1 cellular context compared by ENCODE assay signal in the genomic region with DNA sequence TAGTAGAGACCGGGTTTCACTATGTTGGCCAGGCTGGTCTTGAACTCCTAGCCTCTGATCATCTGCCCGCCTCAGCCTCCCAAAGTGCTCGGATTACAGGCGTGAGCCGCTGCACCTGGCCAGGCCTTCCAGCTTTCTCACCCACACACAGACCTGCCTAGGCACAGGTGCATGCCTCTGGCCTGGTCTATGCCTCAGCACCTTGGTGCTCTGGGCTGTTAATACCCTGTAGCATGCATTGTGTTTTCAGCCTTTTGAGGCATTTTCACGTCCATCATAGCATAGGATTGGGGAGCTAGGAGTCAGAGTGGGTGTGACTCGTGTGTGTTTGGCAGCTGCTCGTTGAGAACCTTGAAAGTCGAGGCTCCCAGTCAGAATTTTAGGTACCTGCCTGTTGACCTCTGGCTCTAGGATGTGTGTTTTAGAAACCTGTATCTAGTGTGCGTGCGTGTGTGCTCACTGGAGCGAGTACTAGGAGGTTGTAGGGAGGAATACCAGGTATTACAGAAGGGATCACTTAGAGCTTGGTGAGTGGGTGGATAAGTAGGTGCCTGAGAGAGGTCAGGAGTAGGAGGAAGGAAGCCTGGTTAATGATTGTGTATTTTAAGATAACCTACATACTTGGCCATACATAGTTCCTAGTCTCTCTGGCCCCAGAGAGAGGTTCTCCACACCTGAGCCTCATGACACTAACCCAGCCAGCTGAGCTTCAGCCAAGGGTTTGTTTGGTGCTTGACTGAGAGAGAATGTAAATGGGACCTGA.
TF ChIP-seq lines count a peak whose summit lies in the region.

No MANE protein-coding gene starts in this region.

TF ChIP-seq in K562, 482 proteins besides CTCF, POLR2A, EP300 and RAD21 (continued from another document and continues in another):
- TF ChIP-seq, protein P1, sequence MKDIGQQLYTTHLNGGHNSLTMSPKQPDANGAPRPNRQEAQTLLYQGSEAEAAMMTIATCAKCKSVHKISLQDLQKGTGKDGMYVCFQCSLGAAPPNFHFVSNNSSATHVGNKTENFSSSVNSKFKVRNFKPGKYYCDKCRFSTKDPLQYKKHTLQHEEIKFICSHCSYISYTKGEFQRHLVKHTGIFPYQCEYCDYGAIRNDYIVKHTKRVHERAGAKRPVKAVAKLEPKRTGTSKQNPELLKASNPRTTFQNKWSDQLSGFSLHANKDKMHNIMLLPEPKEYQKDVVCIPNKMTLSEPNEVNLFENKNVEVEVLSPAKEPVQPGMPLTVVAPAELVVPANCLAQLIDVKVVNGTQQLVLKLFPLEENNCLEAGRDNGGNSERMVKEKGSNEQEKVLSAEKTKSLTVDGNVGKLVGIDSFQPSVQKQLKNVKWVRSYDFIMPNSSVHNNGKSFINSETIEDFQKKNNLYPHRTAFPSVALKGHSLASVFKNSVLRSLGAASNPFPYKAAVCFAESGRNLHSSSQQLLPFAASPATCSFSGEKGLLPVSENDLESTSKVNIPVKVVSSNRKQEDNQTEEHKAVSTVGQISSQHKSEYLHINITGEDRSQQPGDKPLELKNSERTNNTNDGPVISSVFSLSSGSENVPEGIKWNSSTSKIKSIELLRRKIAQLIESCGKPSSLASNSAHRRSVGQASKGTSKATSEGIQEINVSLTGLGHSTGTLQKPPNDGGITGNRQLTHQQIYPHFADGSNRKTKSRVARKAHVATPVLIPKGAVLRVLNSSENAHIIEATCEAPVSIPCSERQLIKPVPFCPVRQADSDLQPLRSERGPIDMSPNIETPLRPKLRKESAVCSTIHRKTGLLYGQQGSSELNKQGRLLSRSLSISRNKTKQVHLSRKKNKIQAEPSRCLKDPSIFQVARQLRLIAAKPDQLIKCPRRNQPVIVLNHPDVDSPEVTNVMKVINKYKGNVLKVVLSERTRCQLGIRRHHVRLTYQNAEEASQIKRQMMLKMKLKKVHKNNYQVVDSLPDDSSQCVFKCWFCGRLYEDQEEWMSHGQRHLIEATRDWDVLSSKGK (CRISPR knock-in tag; IDR thresholded peaks at IDR 0.05) = no peak
- no peak for TF ChIP-seq MEIS2 (IDR thresholded peaks at IDR 0.05; ENCODE audit: partially characterized antibody)
- no peak for TF ChIP-seq MYNN (IDR thresholded peaks at IDR 0.05)
- no peak for TF ChIP-seq MYNN (CRISPR knock-in tag; IDR thresholded peaks at IDR 0.05)
- no peak for TF ChIP-seq STAT5A (IDR thresholded peaks at IDR 0.05; ENCODE audit: borderline replicate concordance, low read length)
- no peak for TF ChIP-seq TCF7L2 (IDR thresholded peaks at IDR 0.05; ENCODE audit: low read depth, low read length)
- TF ChIP-seq ELF2 (CRISPR knock-in tag; IDR thresholded peaks at IDR 0.05) = no peak
- TF ChIP-seq TAF1 (IDR thresholded peaks at IDR 0.05; ENCODE audit: control insufficient read depth, extremely low read depth, insufficient read depth, low read length, severe bottlenecking) = no peak
- TF ChIP-seq, protein P2, sequence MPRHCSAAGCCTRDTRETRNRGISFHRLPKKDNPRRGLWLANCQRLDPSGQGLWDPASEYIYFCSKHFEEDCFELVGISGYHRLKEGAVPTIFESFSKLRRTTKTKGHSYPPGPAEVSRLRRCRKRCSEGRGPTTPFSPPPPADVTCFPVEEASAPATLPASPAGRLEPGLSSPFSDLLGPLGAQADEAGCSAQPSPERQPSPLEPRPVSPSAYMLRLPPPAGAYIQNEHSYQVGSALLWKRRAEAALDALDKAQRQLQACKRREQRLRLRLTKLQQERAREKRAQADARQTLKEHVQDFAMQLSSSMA (CRISPR knock-in tag; IDR thresholded peaks at IDR 0.05) = no peak
- no peak for TF ChIP-seq ZNF584 (CRISPR knock-in tag; IDR thresholded peaks at IDR 0.05; ENCODE audit: low read depth)
- no peak for TF ChIP-seq FOXA3 (CRISPR knock-in tag; conservative IDR thresholded peaks at IDR 0.05 in 1 of 2, IDR thresholded peaks at IDR 0.05 in 1 of 2)
- TF ChIP-seq PHF21A (IDR thresholded peaks at IDR 0.05; ENCODE audit: borderline replicate concordance, low read depth) = no peak
- no peak for TF ChIP-seq BHLHE40 (IDR thresholded peaks at IDR 0.05; ENCODE audit: low read length)
- no peak for TF ChIP-seq SMARCE1 (IDR thresholded peaks at IDR 0.05)
- TF ChIP-seq, protein P3, sequence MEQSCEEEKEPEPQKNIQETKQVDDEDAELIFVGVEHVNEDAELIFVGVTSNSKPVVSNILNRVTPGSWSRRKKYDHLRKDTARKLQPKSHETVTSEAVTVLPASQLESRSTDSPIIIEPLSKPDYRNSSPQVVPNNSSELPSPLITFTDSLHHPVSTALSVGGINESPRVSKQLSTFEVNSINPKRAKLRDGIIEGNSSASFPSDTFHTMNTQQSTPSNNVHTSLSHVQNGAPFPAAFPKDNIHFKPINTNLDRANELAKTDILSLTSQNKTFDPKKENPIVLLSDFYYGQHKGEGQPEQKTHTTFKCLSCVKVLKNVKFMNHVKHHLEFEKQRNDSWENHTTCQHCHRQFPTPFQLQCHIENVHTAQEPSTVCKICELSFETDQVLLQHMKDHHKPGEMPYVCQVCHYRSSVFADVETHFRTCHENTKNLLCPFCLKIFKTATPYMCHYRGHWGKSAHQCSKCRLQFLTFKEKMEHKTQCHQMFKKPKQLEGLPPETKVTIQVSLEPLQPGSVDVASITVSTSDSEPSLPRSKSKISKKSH (CRISPR knock-in tag; IDR thresholded peaks at IDR 0.05) = no peak
- no peak for TF ChIP-seq TCF7 (IDR thresholded peaks at IDR 0.05; ENCODE audit: borderline replicate concordance)
- TF ChIP-seq LARP7 (IDR thresholded peaks at IDR 0.05) = no peak
- no peak for TF ChIP-seq BRCA1 (IDR thresholded peaks at IDR 0.05)
- peak; percentile 98; the same call in 1 of the 2 replicates for TF ChIP-seq BRCA1 (CRISPR knock-in tag; IDR thresholded peaks at IDR 0.05)
- no peak for TF ChIP-seq ZFP36 (IDR thresholded peaks at IDR 0.05; ENCODE audit: low read depth, low read length, partially characterized antibody)
- TF ChIP-seq JUN (IDR thresholded peaks at IDR 0.05; ENCODE audit: borderline replicate concordance, low read depth, low read length) = no peak
- peak; percentile 54; the same call in 1 of the 2 replicates for TF ChIP-seq JUN (CRISPR knock-in tag; IDR thresholded peaks at IDR 0.05; ENCODE audit: borderline replicate concordance)
- TF ChIP-seq, protein P4, sequence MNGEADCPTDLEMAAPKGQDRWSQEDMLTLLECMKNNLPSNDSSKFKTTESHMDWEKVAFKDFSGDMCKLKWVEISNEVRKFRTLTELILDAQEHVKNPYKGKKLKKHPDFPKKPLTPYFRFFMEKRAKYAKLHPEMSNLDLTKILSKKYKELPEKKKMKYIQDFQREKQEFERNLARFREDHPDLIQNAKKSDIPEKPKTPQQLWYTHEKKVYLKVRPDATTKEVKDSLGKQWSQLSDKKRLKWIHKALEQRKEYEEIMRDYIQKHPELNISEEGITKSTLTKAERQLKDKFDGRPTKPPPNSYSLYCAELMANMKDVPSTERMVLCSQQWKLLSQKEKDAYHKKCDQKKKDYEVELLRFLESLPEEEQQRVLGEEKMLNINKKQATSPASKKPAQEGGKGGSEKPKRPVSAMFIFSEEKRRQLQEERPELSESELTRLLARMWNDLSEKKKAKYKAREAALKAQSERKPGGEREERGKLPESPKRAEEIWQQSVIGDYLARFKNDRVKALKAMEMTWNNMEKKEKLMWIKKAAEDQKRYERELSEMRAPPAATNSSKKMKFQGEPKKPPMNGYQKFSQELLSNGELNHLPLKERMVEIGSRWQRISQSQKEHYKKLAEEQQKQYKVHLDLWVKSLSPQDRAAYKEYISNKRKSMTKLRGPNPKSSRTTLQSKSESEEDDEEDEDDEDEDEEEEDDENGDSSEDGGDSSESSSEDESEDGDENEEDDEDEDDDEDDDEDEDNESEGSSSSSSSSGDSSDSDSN (IDR thresholded peaks at IDR 0.05; ENCODE audit: borderline replicate concordance in 1 of 2, low read depth in 2 of 2, low read length in 2 of 2) = no peak
- TF ChIP-seq, protein P5, sequence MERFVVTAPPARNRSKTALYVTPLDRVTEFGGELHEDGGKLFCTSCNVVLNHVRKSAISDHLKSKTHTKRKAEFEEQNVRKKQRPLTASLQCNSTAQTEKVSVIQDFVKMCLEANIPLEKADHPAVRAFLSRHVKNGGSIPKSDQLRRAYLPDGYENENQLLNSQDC (CRISPR knock-in tag; IDR thresholded peaks at IDR 0.05) = no peak
- TF ChIP-seq GABPA (tag; conservative IDR thresholded peaks at IDR 0.05; ENCODE audit: low read depth) = no peak
- TF ChIP-seq KHSRP (IDR thresholded peaks at IDR 0.05) = no peak
- TF ChIP-seq, protein P6, sequence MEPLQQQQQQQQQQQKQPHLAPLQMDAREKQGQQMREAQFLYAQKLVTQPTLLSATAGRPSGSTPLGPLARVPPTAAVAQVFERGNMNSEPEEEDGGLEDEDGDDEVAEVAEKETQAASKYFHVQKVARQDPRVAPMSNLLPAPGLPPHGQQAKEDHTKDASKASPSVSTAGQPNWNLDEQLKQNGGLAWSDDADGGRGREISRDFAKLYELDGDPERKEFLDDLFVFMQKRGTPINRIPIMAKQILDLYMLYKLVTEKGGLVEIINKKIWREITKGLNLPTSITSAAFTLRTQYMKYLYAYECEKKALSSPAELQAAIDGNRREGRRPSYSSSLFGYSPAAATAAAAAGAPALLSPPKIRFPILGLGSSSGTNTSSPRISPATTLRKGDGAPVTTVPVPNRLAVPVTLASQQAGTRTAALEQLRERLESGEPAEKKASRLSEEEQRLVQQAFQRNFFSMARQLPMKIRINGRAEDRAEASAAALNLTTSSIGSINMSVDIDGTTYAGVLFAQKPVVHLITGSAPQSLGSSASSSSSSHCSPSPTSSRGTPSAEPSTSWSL (CRISPR knock-in tag; IDR thresholded peaks at IDR 0.05; ENCODE audit: borderline replicate concordance) = no peak
- no peak for TF ChIP-seq NFXL1 (CRISPR knock-in tag; IDR thresholded peaks at IDR 0.05)
- TF ChIP-seq HLTF (IDR thresholded peaks at IDR 0.05) = no peak
- no peak for TF ChIP-seq NCOA4 (IDR thresholded peaks at IDR 0.05; ENCODE audit: partially characterized antibody)
- TF ChIP-seq, protein P7, sequence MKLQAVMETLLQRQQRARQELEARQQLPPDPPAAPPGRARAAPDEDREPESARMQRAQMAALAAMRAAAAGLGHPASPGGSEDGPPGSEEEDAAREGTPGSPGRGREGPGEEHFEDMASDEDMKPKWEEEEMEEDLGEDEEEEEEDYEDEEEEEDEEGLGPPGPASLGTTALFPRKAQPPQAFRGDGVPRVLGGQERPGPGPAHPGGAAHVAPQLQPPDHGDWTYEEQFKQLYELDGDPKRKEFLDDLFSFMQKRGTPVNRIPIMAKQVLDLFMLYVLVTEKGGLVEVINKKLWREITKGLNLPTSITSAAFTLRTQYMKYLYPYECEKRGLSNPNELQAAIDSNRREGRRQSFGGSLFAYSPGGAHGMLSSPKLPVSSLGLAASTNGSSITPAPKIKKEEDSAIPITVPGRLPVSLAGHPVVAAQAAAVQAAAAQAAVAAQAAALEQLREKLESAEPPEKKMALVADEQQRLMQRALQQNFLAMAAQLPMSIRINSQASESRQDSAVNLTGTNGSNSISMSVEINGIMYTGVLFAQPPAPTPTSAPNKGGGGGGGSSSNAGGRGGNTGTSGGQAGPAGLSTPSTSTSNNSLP (IDR thresholded peaks at IDR 0.05; ENCODE audit: borderline replicate concordance, low read depth, low read length) = no peak
- TF ChIP-seq SRSF1 (IDR thresholded peaks at IDR 0.05; ENCODE audit: low read depth, low read length) = no peak
- TF ChIP-seq, protein P8, sequence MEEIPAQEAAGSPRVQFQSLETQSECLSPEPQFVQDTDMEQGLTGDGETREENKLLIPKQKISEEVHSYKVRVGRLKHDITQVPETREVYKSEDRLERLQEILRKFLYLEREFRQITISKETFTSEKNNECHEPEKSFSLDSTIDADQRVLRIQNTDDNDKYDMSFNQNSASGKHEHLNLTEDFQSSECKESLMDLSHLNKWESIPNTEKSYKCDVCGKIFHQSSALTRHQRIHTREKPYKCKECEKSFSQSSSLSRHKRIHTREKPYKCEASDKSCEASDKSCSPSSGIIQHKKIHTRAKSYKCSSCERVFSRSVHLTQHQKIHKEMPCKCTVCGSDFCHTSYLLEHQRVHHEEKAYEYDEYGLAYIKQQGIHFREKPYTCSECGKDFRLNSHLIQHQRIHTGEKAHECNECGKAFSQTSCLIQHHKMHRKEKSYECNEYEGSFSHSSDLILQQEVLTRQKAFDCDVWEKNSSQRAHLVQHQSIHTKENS (CRISPR knock-in tag; IDR thresholded peaks at IDR 0.05) = no peak
- TF ChIP-seq WHSC1 (IDR thresholded peaks at IDR 0.05; ENCODE audit: low read length) = peak; percentile 62
- 0 out of 2 replicates have a peak, but pooled peaks have one; percentile 18 for TF ChIP-seq NFIX (CRISPR knock-in tag; IDR thresholded peaks at IDR 0.05; ENCODE audit: low read depth)
- TF ChIP-seq NR2F6 (CRISPR knock-in tag; IDR thresholded peaks at IDR 0.05) = no peak
- no peak for TF ChIP-seq POU5F1 (IDR thresholded peaks at IDR 0.05; ENCODE audit: borderline replicate concordance, low read depth, low read length, partially characterized antibody)
- TF ChIP-seq, protein P9, sequence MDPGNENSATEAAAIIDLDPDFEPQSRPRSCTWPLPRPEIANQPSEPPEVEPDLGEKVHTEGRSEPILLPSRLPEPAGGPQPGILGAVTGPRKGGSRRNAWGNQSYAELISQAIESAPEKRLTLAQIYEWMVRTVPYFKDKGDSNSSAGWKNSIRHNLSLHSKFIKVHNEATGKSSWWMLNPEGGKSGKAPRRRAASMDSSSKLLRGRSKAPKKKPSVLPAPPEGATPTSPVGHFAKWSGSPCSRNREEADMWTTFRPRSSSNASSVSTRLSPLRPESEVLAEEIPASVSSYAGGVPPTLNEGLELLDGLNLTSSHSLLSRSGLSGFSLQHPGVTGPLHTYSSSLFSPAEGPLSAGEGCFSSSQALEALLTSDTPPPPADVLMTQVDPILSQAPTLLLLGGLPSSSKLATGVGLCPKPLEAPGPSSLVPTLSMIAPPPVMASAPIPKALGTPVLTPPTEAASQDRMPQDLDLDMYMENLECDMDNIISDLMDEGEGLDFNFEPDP (CRISPR knock-in tag; IDR thresholded peaks at IDR 0.05) = no peak
- TF ChIP-seq ZNF79 (CRISPR knock-in tag; IDR thresholded peaks at IDR 0.05; ENCODE audit: low read depth) = no peak
- TF ChIP-seq CCAR2 (IDR thresholded peaks at IDR 0.05; ENCODE audit: low read depth, low read length) = no peak
- no peak for TF ChIP-seq CSDE1 (IDR thresholded peaks at IDR 0.05)
- TF ChIP-seq LEF1 (IDR thresholded peaks at IDR 0.05) = no peak
- TF ChIP-seq, protein P10, sequence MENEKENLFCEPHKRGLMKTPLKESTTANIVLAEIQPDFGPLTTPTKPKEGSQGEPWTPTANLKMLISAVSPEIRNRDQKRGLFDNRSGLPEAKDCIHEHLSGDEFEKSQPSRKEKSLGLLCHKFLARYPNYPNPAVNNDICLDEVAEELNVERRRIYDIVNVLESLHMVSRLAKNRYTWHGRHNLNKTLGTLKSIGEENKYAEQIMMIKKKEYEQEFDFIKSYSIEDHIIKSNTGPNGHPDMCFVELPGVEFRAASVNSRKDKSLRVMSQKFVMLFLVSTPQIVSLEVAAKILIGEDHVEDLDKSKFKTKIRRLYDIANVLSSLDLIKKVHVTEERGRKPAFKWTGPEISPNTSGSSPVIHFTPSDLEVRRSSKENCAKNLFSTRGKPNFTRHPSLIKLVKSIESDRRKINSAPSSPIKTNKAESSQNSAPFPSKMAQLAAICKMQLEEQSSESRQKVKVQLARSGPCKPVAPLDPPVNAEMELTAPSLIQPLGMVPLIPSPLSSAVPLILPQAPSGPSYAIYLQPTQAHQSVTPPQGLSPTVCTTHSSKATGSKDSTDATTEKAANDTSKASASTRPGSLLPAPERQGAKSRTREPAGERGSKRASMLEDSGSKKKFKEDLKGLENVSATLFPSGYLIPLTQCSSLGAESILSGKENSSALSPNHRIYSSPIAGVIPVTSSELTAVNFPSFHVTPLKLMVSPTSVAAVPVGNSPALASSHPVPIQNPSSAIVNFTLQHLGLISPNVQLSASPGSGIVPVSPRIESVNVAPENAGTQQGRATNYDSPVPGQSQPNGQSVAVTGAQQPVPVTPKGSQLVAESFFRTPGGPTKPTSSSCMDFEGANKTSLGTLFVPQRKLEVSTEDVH (IDR thresholded peaks at IDR 0.05; ENCODE audit: low read depth, partially characterized antibody) = no peak
